Comparison of ENCODE assay signal across 10 cellular contexts in the genomic region with DNA sequence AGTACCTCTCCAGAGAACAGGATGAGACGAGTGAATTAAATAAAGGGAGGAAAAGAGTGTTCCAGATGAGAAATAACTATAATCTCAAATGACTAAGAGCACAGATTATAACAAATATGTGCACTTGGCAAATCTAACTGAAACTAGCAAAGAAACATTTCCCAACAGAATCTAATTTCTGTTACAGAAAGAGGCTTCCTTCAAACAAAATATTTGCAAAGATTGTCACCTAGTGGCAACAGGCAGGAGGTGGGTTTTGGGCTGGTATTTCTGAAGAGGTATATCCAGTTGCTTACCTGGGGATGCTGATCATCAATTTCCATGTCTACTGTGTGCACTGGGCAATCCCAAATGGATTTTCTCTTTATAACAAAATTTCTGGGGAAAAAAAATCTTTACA. TPM values are rescaled to one million over a fixed set of nuclear protein-coding genes. Genes with fewer than 3 reads are reported as not detected.
A peak's percentile ranks its signal among the peaks of the same experiment; 100 is the strongest.
DNase-seq lines count a peak whose midpoint lies in the region; ATAC-seq and TF ChIP-seq lines count a peak whose summit lies in the region.
"Had no signal": no experiment of that assay in that cellular context is flagged by ENCODE, and none has a peak within 500 bp of the region (broad histone marks: within the 10 kb centered on the region; RNA-seq: fewer than 3 reads in every experiment).

No MANE protein-coding gene starts in this region.

- WGBS in testis, 2 donors, result 17 to 38% methylated on average over 1 of the region's 1 CpG

- H3K27me3 Mint-ChIP-seq in neural progenitor cell (ENCODE audit: insufficient read depth, low read depth), result peaks cover 2% of the 10 kb centered on the region

- H3K27ac Mint-ChIP-seq in neural progenitor cell, result no peak overlapping the region

- H3F3A ChIP-seq in neural progenitor cell (ENCODE audit: low read depth), result no peaks in the 10 kb centered on the region

- TF ChIP-seq CTCF in brain microvascular endothelial cell (IDR thresholded peaks at IDR 0.05; ENCODE audit: low read depth, low read length, missing control alignments) (peak; percentile 53), neural progenitor cell (IDR thresholded peaks at IDR 0.05) (peak; percentile 55), testis (IDR thresholded peaks at IDR 0.05) (peak in 1 of 3 experiments; percentile 7)

- H3K27ac ChIP-seq in brain microvascular endothelial cell (no peak overlapping the region), neural progenitor cell (no peak overlapping the region), testis (no peak overlapping the region)
- H3K27ac ChIP-seq: neutrophil had no signal

- no peak overlapping the region for H3K9ac ChIP-seq in neural progenitor cell

- ATAC-seq in GM19324 (IDR thresholded peaks at IDR 0.05; ENCODE audit: low FRiP score, unreplicated experiment) (no peak), GM19395 (IDR thresholded peaks at IDR 0.05; ENCODE audit: unreplicated experiment) (no peak)

- no peaks in the 10 kb centered on the region for H3K4me1 ChIP-seq in neural progenitor cell
- no peaks in the 10 kb centered on the region for H3K4me1 ChIP-seq in testis

- no peak overlapping the region for H2AFZ ChIP-seq in neural progenitor cell (replicated peaks)

- H3K9me3 ChIP-seq in neural progenitor cell (ENCODE audit: low read depth) (no peaks in the 10 kb centered on the region), testis (no peaks in the 10 kb centered on the region)
- H3K9me3 ChIP-seq: neutrophil had no signal

- in situ Hi-C loops in brain microvascular endothelial cell (cut with HindIII; ENCODE audit: low pct_ligation_motif_present, low sequenced_read_pairs), result no loop called here

- H3K27me3 ChIP-seq in brain microvascular endothelial cell (replicated peaks), result no peaks in the 10 kb centered on the region
- H3K27me3 ChIP-seq in neural progenitor cell, result peaks cover 67% of the 10 kb centered on the region
- H3K27me3 ChIP-seq in testis, result no peaks in the 10 kb centered on the region

- intact Hi-C loops in testis (cut with DNase I; ENCODE audit: low total_unique reads), result loop anchor here (10.0 kb wide), 1 partner anchor 893 kb away; no protein-coding TSS in a partner anchor

- no peak overlapping the region for H3K4me3 ChIP-seq in brain microvascular endothelial cell (ENCODE audit: low read depth, low read length)
- no peak overlapping the region for H3K4me3 ChIP-seq in neural progenitor cell
- no peak overlapping the region for H3K4me3 ChIP-seq in testis

- no peaks in the 10 kb centered on the region for H4K20me1 ChIP-seq in neural progenitor cell (ENCODE audit: low read depth)

- TF ChIP-seq POLR2A in testis (IDR thresholded peaks at IDR 0.05), result no peak

- no peak overlapping the region for H3K4me3 Mint-ChIP-seq in neural progenitor cell

- H3K36me3 Mint-ChIP-seq in neural progenitor cell, result no peaks in the 10 kb centered on the region

- H3K9me3 Mint-ChIP-seq in neural progenitor cell, result no peaks in the 10 kb centered on the region

- H3K4me2 ChIP-seq in neural progenitor cell, result no peak overlapping the region

- H3K36me3 ChIP-seq in brain microvascular endothelial cell (replicated peaks) (no peaks in the 10 kb centered on the region), neural progenitor cell (no peaks in the 10 kb centered on the region), testis (ENCODE audit: low read depth, missing control alignments) (no peaks in the 10 kb centered on the region)
- H3K36me3 ChIP-seq: neutrophil had no signal

- DNase-seq in DMS 273 (lab: John Stamatoyannopoulos, UW; ENCODE audit: unreplicated experiment) (peak; percentile 39), DMS 273 treated with DMSO at 0.1 percent for 48 hours (lab: John Stamatoyannopoulos, UW) (no peak), LHCN-M2 (ENCODE audit: low read depth) (peak; percentile 19), brain microvascular endothelial cell (no peak), neural progenitor cell (ENCODE audit: low spot score) (peak; percentile 34), testis (no peak)
- DNase-seq: Right ventricle myocardium superior had no signal

- peaks cover 3% of the 10 kb centered on the region for H3K4me1 Mint-ChIP-seq in neural progenitor cell

- H3K79me2 ChIP-seq in neural progenitor cell (ENCODE audit: low read depth), result no peaks in the 10 kb centered on the region

RNA-seq across cellular contexts. Expression of a gene that starts 5.6 kb away (rescaled TPM):
- 117 and 154 TPM in 2 replicates for total RNA-seq in LHCN-M2 (2014; rRNA removed)
- 30.4 TPM for polyA plus RNA-seq in LHCN-M2 (2012)
- 91.4 and 151 TPM in 2 replicates for total RNA-seq in neural progenitor cell (ENCODE audit: low replicate concordance)
- 10 to 100 TPM; 28.3 to 52.6 TPM for total RNA-seq in testis
- polyA plus RNA-seq in testis (ENCODE audit: insufficient read depth, low read depth, low replicate concordance), result 36.8 TPM

RNA-seq across cellular contexts. Expression of a gene that starts 59.1 kb away (rescaled TPM):
- total RNA-seq in LHCN-M2 (2014; rRNA removed), result 6.1 and 9.9 TPM in 2 replicates
- 9.4 TPM for polyA plus RNA-seq in LHCN-M2 (2012)
- total RNA-seq in neural progenitor cell (ENCODE audit: low replicate concordance), result 1.1 and 1.7 TPM in 2 replicates
- 1 to 10 TPM; 6.8 to 8.9 TPM for total RNA-seq in testis
- polyA plus RNA-seq in testis (ENCODE audit: insufficient read depth, low read depth, low replicate concordance), result 7.3 TPM

Comparison
In these comparisons a context has a peak if more than half of its experiments do, and no peak if none do; other contexts are left out.
1. DNase-seq: peak in DMS 273 (single experiment), LHCN-M2 (single experiment) and neural progenitor cell (single experiment); none in DMS 273 treated with DMSO at 0.1 percent for 48 hours (single experiment), brain microvascular endothelial cell (single experiment) and testis (single experiment).